ENCODE assay signal across 8 cellular contexts in the genomic region with DNA sequence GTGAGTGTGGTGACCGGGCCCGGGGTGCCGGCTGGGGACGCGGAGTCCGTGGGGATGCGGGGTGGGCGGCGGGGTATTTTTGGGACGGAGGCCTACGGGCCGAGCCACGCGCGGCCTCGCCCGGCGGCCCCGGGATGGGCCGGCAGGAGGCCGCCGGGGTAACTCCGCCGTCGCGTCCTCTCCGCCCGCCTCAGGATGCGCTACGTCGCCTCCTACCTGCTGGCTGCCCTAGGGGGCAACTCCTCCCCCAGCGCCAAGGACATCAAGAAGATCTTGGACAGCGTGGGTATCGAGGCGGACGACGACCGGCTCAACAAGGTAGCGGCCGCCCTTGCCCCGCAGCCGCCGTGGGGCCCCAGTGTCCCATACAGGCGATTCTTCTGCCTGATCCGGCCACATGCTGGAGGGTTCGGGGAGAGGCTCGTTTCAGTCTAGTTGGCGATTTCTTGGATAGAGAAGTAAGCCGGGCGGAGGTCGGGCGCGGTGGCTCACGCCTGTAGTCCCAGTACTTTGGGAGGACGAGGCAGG. TPM values are rescaled to one million over a fixed set of nuclear protein-coding genes. Genes with fewer than 3 reads are reported as not detected.
DNase-seq lines count a peak whose midpoint lies in the region; ATAC-seq and TF ChIP-seq lines count a peak whose summit lies in the region.

No MANE protein-coding gene starts in this region.

- CTCF ChIA-PET in activated B cell treated with CpG ODN at 0.5 μM for 24 hours (lab: Charles Lee), result no interaction called here

- DNase-seq in heart left ventricle, result no peak
- no peak for DNase-seq in Right ventricle myocardium superior
- DNase-seq in activated B cell treated with CpG ODN at 0.5 μM for 24 hours, result no peak
- DNase-seq in right cardiac atrium, result peak in 1 of 3 donors; percentile 64
- no peak for DNase-seq in NCI-H345 treated with DMSO at 0.1 percent for 48 hours (lab: John Stamatoyannopoulos, UW; ENCODE audit: unreplicated experiment)
- DNase-seq in NCI-H1417 treated with DMSO at 0.1 percent for 48 hours (lab: John Stamatoyannopoulos, UW), result no peak

- no peak for TF ChIP-seq CTCF in heart left ventricle (IDR thresholded peaks at IDR 0.05)
- no peak for TF ChIP-seq CTCF in activated B cell treated with CpG ODN at 0.5 μM for 24 hours (IDR thresholded peaks at IDR 0.05)

- H3K9me3 Mint-ChIP-seq in activated B cell treated with CpG ODN at 0.5 μM for 24 hours, result no peaks in the 10 kb centered on the region
- H3K9me3 Mint-ChIP-seq in stimulated activated memory B cell treated with anti-CD40 and anti-IgM and Interleukin-4, amounts not matched to agents 10 μg/mL and 1 μg/mL and 100 μg/mL, for 72 hours, result no peaks in the 10 kb centered on the region

- POLR2A ChIA-PET in activated B cell treated with CpG ODN at 0.5 μM for 24 hours (lab: Charles Lee), result interaction anchor here (0.6 to 4.8 kb wide), 20 partner anchors 9 to 403 kb away, joined by 3 to 87 read pairs (median 4); partner anchors contain the start of genes CEND1, GATD1, IRF7 and LMNTD2

- H3K27ac ChIP-seq in heart left ventricle (peak overlapping the region; percentile 76 to 100 (median 96)), right cardiac atrium (ENCODE audit: low read length) (peak overlapping the region; percentile 74)

- WGBS in heart left ventricle, 4 donors, result 0% methylated on average over 34 to 55 of the region's 55 CpGs
- WGBS in right cardiac atrium, result under 1% methylated on average over 55 of the region's 55 CpGs

- H3K4me3 ChIP-seq in heart left ventricle, result peak overlapping the region; percentile 73 to 100 (median 96)
- peak overlapping the region; percentile 90 for H3K4me3 ChIP-seq in right cardiac atrium (ENCODE audit: low read length)

- peak overlapping the region; percentile 91 for H3K4me3 Mint-ChIP-seq in activated B cell treated with CpG ODN at 0.5 μM for 24 hours
- H3K4me3 Mint-ChIP-seq in stimulated activated memory B cell treated with anti-CD40 and anti-IgM and Interleukin-4, amounts not matched to agents 10 μg/mL and 1 μg/mL and 100 μg/mL, for 72 hours, result peak overlapping the region; percentile 85

- H3K27me3 ChIP-seq in heart left ventricle (no peaks in the 10 kb centered on the region), right cardiac atrium (ENCODE audit: control insufficient read depth, insufficient read depth) (no peaks in the 10 kb centered on the region)

- peaks cover 3 to 39% (median 32%) of the 10 kb centered on the region in 9 donors for H3K36me3 ChIP-seq in heart left ventricle

- peak in 1 of 4 donors; percentile 0 for ATAC-seq in heart left ventricle
- no peak for ATAC-seq in Right ventricle myocardium superior (ENCODE audit: poor library complexity)
- peak; percentile 2 for ATAC-seq in activated B cell treated with CpG ODN at 0.5 μM for 24 hours (ENCODE audit: low read depth)
- peak in 1 of 2 donors; percentile 1 for ATAC-seq in right cardiac atrium
- peak; percentile 11 for ATAC-seq in stimulated activated memory B cell treated with anti-CD40 and anti-IgM and Interleukin-4, amounts not matched to agents 10 μg/mL and 1 μg/mL and 100 μg/mL, for 72 hours
- ATAC-seq in HG03175 (IDR thresholded peaks at IDR 0.05; ENCODE audit: unreplicated experiment), result no peak

- peaks cover 39% of the 10 kb centered on the region for H3K36me3 Mint-ChIP-seq in activated B cell treated with CpG ODN at 0.5 μM for 24 hours (ENCODE audit: low read depth)
- peaks cover 33% of the 10 kb centered on the region for H3K36me3 Mint-ChIP-seq in stimulated activated memory B cell treated with anti-CD40 and anti-IgM and Interleukin-4, amounts not matched to agents 10 μg/mL and 1 μg/mL and 100 μg/mL, for 72 hours

- no peaks in the 10 kb centered on the region for H3K27me3 Mint-ChIP-seq in activated B cell treated with CpG ODN at 0.5 μM for 24 hours
- no peaks in the 10 kb centered on the region for H3K27me3 Mint-ChIP-seq in stimulated activated memory B cell treated with anti-CD40 and anti-IgM and Interleukin-4, amounts not matched to agents 10 μg/mL and 1 μg/mL and 100 μg/mL, for 72 hours

- TF ChIP-seq POLR2A in heart left ventricle (IDR thresholded peaks at IDR 0.05), result no peak

- peaks cover 35% of the 10 kb centered on the region for H3K4me1 Mint-ChIP-seq in activated B cell treated with CpG ODN at 0.5 μM for 24 hours
- peaks cover 42% of the 10 kb centered on the region for H3K4me1 Mint-ChIP-seq in stimulated activated memory B cell treated with anti-CD40 and anti-IgM and Interleukin-4, amounts not matched to agents 10 μg/mL and 1 μg/mL and 100 μg/mL, for 72 hours

- H3K27ac Mint-ChIP-seq in activated B cell treated with CpG ODN at 0.5 μM for 24 hours, result peak overlapping the region; percentile 98
- peak overlapping the region; percentile 98 for H3K27ac Mint-ChIP-seq in stimulated activated memory B cell treated with anti-CD40 and anti-IgM and Interleukin-4, amounts not matched to agents 10 μg/mL and 1 μg/mL and 100 μg/mL, for 72 hours

- intact Hi-C loops in heart left ventricle (cut with DNase I), result no loop called here
- intact Hi-C loops in Right ventricle myocardium superior (cut with DNase I), result no loop called here
- intact Hi-C loops in activated B cell treated with CpG ODN at 0.5 μM for 24 hours (cut with micrococcal nuclease), result no loop called here
- intact Hi-C loops in right cardiac atrium (cut with DNase I), result no loop called here

- H3K4me1 ChIP-seq in heart left ventricle, result peaks cover 2 to 44% (median 30%) of the 10 kb centered on the region in 12 donors
- H3K4me1 ChIP-seq in right cardiac atrium (ENCODE audit: control insufficient read depth, insufficient read depth, low read length), result no peaks in the 10 kb centered on the region

- H3K9me3 ChIP-seq in heart left ventricle (no peaks in the 10 kb centered on the region), right cardiac atrium (ENCODE audit: control insufficient read depth, low read length) (no peaks in the 10 kb centered on the region)

RNA-seq across cellular contexts. Expression of gene RPLP2, which starts 0.3 kb away (rescaled TPM):
- total RNA-seq in heart left ventricle (1,000 to 10,000 TPM in 3 of 9 donors, 100 to 1,000 TPM in 6; 236 to 1,207 (median 933) TPM), Right ventricle myocardium superior (982 TPM), activated B cell treated with CpG ODN at 0.5 μM for 24 hours (4,124 and 4,449 TPM in 2 replicates), right cardiac atrium (1,000 to 10,000 TPM in 3 of 4 donors, 100 to 1,000 TPM in 1; 949 to 1,291 (median 1,094) TPM)
- polyA plus RNA-seq in heart left ventricle (1,000 to 10,000 TPM in 1 of 2 donors, 100 to 1,000 TPM in 1; 998 to 1,652 TPM), right cardiac atrium (859 TPM)

RNA-seq across cellular contexts. Expression of gene PIDD1, which starts 5.1 kb away (rescaled TPM):
- total RNA-seq in heart left ventricle (10 to 100 TPM in 1 of 9 donors, 1 to 10 TPM in 8; 4.9 to 11.2 (median 6.6) TPM), Right ventricle myocardium superior (7.3 TPM), activated B cell treated with CpG ODN at 0.5 μM for 24 hours (21.3 and 25.6 TPM in 2 replicates), right cardiac atrium (1 to 10 TPM; 5.6 to 9.6 (median 8.9) TPM)
- polyA plus RNA-seq in heart left ventricle (10 to 100 TPM in 1 of 2 donors, 1 to 10 TPM in 1; 5.5 to 11.8 TPM), right cardiac atrium (10.4 TPM)

RNA-seq across cellular contexts. Expression of gene PNPLA2, which starts 8.6 kb away (rescaled TPM):
- total RNA-seq in heart left ventricle (100 to 1,000 TPM; 141 to 348 (median 232) TPM), Right ventricle myocardium superior (346 TPM), activated B cell treated with CpG ODN at 0.5 μM for 24 hours (52.9 and 53.2 TPM in 2 replicates), right cardiac atrium (100 to 1,000 TPM; 145 to 193 (median 177) TPM)
- polyA plus RNA-seq in heart left ventricle (100 to 1,000 TPM; 112 to 133 TPM), right cardiac atrium (147 TPM)

RNA-seq across cellular contexts. Expression of gene SLC25A22, which starts 12.0 kb away (rescaled TPM):
- total RNA-seq in heart left ventricle (10 to 100 TPM in 1 of 9 donors, 1 to 10 TPM in 8; 2.1 to 12.8 (median 4.4) TPM), Right ventricle myocardium superior (3.4 TPM), activated B cell treated with CpG ODN at 0.5 μM for 24 hours (30.1 and 35.4 TPM in 2 replicates), right cardiac atrium (1 to 10 TPM; 3.8 to 9.0 (median 6.5) TPM)
- polyA plus RNA-seq in heart left ventricle (10 to 100 TPM in 1 of 2 donors, 1 to 10 TPM in 1; 2.6 to 12.7 TPM), right cardiac atrium (4.1 TPM)

RNA-seq across cellular contexts. Expression of gene CRACR2B, which starts 17.6 kb away (rescaled TPM):
- total RNA-seq in heart left ventricle, result 10 to 100 TPM; 13.3 to 22.4 (median 17.7) TPM
- polyA plus RNA-seq in heart left ventricle, result 10 to 100 TPM in 1 of 2 donors, 1 to 10 TPM in 1; 8.8 to 43.5 TPM
- total RNA-seq in Right ventricle myocardium superior, result 18.9 TPM
- total RNA-seq in activated B cell treated with CpG ODN at 0.5 μM for 24 hours, result 4.1 and 4.5 TPM in 2 replicates
- total RNA-seq in right cardiac atrium, result 10 to 100 TPM; 18.9 to 26.4 (median 21.0) TPM
- 42.6 TPM for polyA plus RNA-seq in right cardiac atrium

Comparison
In these comparisons a context has a peak if more than half of its experiments do, and no peak if none do; other contexts are left out.
1. ATAC-seq: peak in activated B cell treated with CpG ODN at 0.5 μM for 24 hours (single experiment) and stimulated activated memory B cell treated with anti-CD40 and anti-IgM and Interleukin-4, amounts not matched to agents 10 μg/mL and 1 μg/mL and 100 μg/mL, for 72 hours (single experiment); none in Right ventricle myocardium superior (single experiment) and HG03175 (single experiment).